Comparison of ENCODE assay signal across 8 cellular contexts in genomic region chr19:29873024-29873800, GRCh38.
DNase-seq lines count a peak whose midpoint lies in the region; ATAC-seq and TF ChIP-seq lines count a peak whose summit lies in the region.

No MANE protein-coding gene starts in this region.

- H3K27ac Mint-ChIP-seq in CD4-positive, alpha-beta T cell, result no peak overlapping the region
- no peak overlapping the region for H3K27ac Mint-ChIP-seq in natural killer cell treated with Interleukin-12 subunit alpha and Interleukin-12 subunit beta and Interleukin-15 and Interleukin-18, amount 100 ng/mL, for 72 hours

- POLR2A ChIA-PET in CD4-positive, alpha-beta T cell (lab: Charles Lee), result interaction anchor here (1.1 to 3.2 kb wide), 2 partner anchors 36 to 143 kb away, joined by 3 to 13 read pairs; no protein-coding TSS in a partner anchor

- intact Hi-C loops in CD4-positive, alpha-beta T cell (cut with DNase I, micrococcal nuclease), result loop anchor here (1.0 to 10.0 kb wide), 3 partner anchors 113 to 258 kb away; no protein-coding TSS in a partner anchor

- TF ChIP-seq POLR2A in erythroblast (IDR thresholded peaks at IDR 0.05; ENCODE audit: low read length), result no peak

- peaks cover 12% of the 10 kb centered on the region for H3K27me3 ChIP-seq in CD4-positive, alpha-beta T cell (ENCODE audit: control insufficient read depth, insufficient read depth, low read length)

- peak; percentile 83 for ATAC-seq in CD4-positive, alpha-beta T cell (ENCODE audit: poor library complexity)
- ATAC-seq in GM21723 (IDR thresholded peaks at IDR 0.05; ENCODE audit: unreplicated experiment), result peak; percentile 69
- ATAC-seq in natural killer cell treated with Interleukin-12 subunit alpha and Interleukin-12 subunit beta and Interleukin-15 and Interleukin-18, amount 100 ng/mL, for 72 hours, result peak; percentile 67 to 81

- no peaks in the 10 kb centered on the region for H3K4me1 Mint-ChIP-seq in CD4-positive, alpha-beta T cell (ENCODE audit: low read depth)
- peaks cover 0 to 3% of the 10 kb centered on the region in 2 donors for H3K4me1 Mint-ChIP-seq in natural killer cell treated with Interleukin-12 subunit alpha and Interleukin-12 subunit beta and Interleukin-15 and Interleukin-18, amount 100 ng/mL, for 72 hours (ENCODE audit: low read depth in 2 of 2)

- H3K9me3 Mint-ChIP-seq in CD4-positive, alpha-beta T cell, result no peaks in the 10 kb centered on the region
- no peaks in the 10 kb centered on the region for H3K9me3 Mint-ChIP-seq in natural killer cell treated with Interleukin-12 subunit alpha and Interleukin-12 subunit beta and Interleukin-15 and Interleukin-18, amount 100 ng/mL, for 72 hours

- H3K36me3 Mint-ChIP-seq in CD4-positive, alpha-beta T cell (ENCODE audit: low read depth), result no peaks in the 10 kb centered on the region
- no peaks in the 10 kb centered on the region for H3K36me3 Mint-ChIP-seq in natural killer cell treated with Interleukin-12 subunit alpha and Interleukin-12 subunit beta and Interleukin-15 and Interleukin-18, amount 100 ng/mL, for 72 hours

- peaks cover under 1% of the 10 kb centered on the region for H3K9me3 ChIP-seq in CD4-positive, alpha-beta T cell (ENCODE audit: control insufficient read depth, low read length)

- H3K4me3 Mint-ChIP-seq in CD4-positive, alpha-beta T cell, result peak overlapping the region; percentile 70
- H3K4me3 Mint-ChIP-seq in natural killer cell treated with Interleukin-12 subunit alpha and Interleukin-12 subunit beta and Interleukin-15 and Interleukin-18, amount 100 ng/mL, for 72 hours, result no peak overlapping the region

- DNase-seq in CD4-positive, alpha-beta T cell, result peak; percentile 41 to 78 (median 60)
- DNase-seq in NCI-H2227 treated with DMSO at 0.1 percent for 48 hours (lab: John Stamatoyannopoulos, UW), result peak; percentile 60
- DNase-seq in activated CD8-positive, alpha-beta memory T cell treated with anti-CD3 and anti-CD28 coated beads, Interleukin-2, amount 50 U/mL, for 24 hours (ENCODE audit: extremely low read depth), result peak; percentile 29
- DNase-seq in erythroblast (lab: John Stamatoyannopoulos, UW), result peak; percentile 50 to 68
- DNase-seq in natural killer cell treated with Interleukin-12 subunit alpha and Interleukin-12 subunit beta and Interleukin-15 and Interleukin-18, amount 100 ng/mL, for 72 hours (ENCODE audit: low spot score), result no peak
- DNase-seq in stimulated activated naive CD4-positive, alpha-beta T cell (lab: John Stamatoyannopoulos, UW), result peak; percentile 15 to 83 (median 58)
- no peak for DNase-seq in foreskin melanocyte

- peaks cover 38% of the 10 kb centered on the region for H3K27me3 Mint-ChIP-seq in CD4-positive, alpha-beta T cell
- peaks cover 20 to 38% of the 10 kb centered on the region in 2 donors for H3K27me3 Mint-ChIP-seq in natural killer cell treated with Interleukin-12 subunit alpha and Interleukin-12 subunit beta and Interleukin-15 and Interleukin-18, amount 100 ng/mL, for 72 hours

- CTCF ChIA-PET in CD4-positive, alpha-beta T cell (lab: Charles Lee), result interaction anchor here (0.5 to 4.0 kb wide), 5 partner anchors 15 to 143 kb away, joined by 3 to 25 read pairs (median 10); no protein-coding TSS in a partner anchor

- no peak overlapping the region for H3K27ac ChIP-seq in CD4-positive, alpha-beta T cell (ENCODE audit: low read depth, low read length)

- peak; percentile 87 for TF ChIP-seq CTCF in CD4-positive, alpha-beta T cell (IDR thresholded peaks at IDR 0.05)

Comparison
In these comparisons a context has a peak if more than half of its experiments do, and no peak if none do; other contexts are left out.
1. DNase-seq: peak in CD4-positive, alpha-beta T cell (10 of 10), NCI-H2227 treated with DMSO at 0.1 percent for 48 hours (single experiment), activated CD8-positive, alpha-beta memory T cell treated with anti-CD3 and anti-CD28 coated beads, Interleukin-2, amount 50 U/mL, for 24 hours (single experiment), erythroblast (2 of 2) and stimulated activated naive CD4-positive, alpha-beta T cell (6 of 6); none in natural killer cell treated with Interleukin-12 subunit alpha and Interleukin-12 subunit beta and Interleukin-15 and Interleukin-18, amount 100 ng/mL, for 72 hours (single experiment) and foreskin melanocyte (single experiment).
2. Peak in every context shown above with its lines, with median percentiles within 50 percentile points of each other: ATAC-seq.